In the genomic region with DNA sequence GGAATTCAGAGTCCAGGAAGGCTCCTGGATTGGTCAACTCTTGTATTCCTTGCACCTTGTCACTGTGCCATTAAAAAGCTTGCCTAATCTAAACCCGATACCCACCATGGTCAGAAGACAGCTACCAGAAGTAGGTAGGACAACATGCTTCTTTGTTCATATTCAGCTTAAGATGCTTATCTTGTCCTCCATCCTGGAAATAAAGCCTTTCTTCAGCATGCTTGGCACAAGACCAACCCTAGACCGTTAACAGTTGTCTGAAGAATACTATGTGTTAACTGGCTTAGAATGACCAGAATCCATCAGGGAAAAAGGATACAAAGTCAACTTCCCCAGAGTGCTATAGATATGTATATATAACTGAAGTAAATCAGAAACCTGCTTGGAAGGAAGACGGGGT, we compare ENCODE assay signal across 19 cellular contexts.
"Had no signal": no experiment of that assay in that cellular context is flagged by ENCODE, and none has a peak within 500 bp of the region (broad histone marks: within the 10 kb centered on the region; RNA-seq: fewer than 3 reads in every experiment).

No MANE protein-coding gene starts in this region.

- H3K4me3 ChIP-seq: psoas muscle, sigmoid colon, spleen, stomach, testis, upper lobe of right lung had no signal

- ATAC-seq: activated CD8-positive, alpha-beta T cell treated with anti-CD3 and anti-CD28 coated beads, Interleukin-2, amount 10 ng/mL, durations not matched to agents 7 days and 5 days; activated naive CD4-positive, alpha-beta T cell treated with anti-CD3 and anti-CD28 coated beads, Interleukin-2, amount 50 U/mL, for 72 hours; activated T-cell treated with anti-CD3 and anti-CD28 coated beads, Interleukin-2, amount 50 U/mL, for 72 hours; psoas muscle; upper lobe of right lung had no signal

- H3K4me1 ChIP-seq: psoas muscle, sigmoid colon, spleen, stomach, testis, upper lobe of right lung had no signal

- H3K27me3 ChIP-seq: brain microvascular endothelial cell, sigmoid colon, spleen, stomach, testis, upper lobe of right lung had no signal

- H3K27ac ChIP-seq: brain microvascular endothelial cell, psoas muscle, sigmoid colon, spleen, stomach, testis, upper lobe of right lung had no signal

- FAIRE-seq: frontal cortex, TTC549 had no signal

- DNase-seq: activated B cell treated with CpG ODN at 0.5 μM for 24 hours; activated CD4-positive, alpha-beta T cell treated with anti-CD3 and anti-CD28 coated beads, Interleukin-2, amount 10 ng/mL, durations not matched to agents 24 days and 14 days; activated CD8-positive, alpha-beta memory T cell treated with anti-CD3 and anti-CD28 coated beads, Interleukin-2, amount 50 U/mL, for 4 hours; activated CD8-positive, alpha-beta T cell treated with anti-CD3 and anti-CD28 coated beads, Interleukin-2, amount 10 ng/mL, durations not matched to agents 7 days and 5 days; activated gamma-delta T cell; activated T-cell treated with anti-CD3 and anti-CD28 coated beads, Interleukin-2, amount 50 U/mL, for 72 hours; brain microvascular endothelial cell; cortex of kidney; effector CD8-positive, alpha-beta T cell; head of caudate nucleus; psoas muscle; sigmoid colon; spleen; stomach; testis; upper lobe of right lung had no signal

- H3K9me3 ChIP-seq: psoas muscle, testis, upper lobe of right lung had no signal

- H3K36me3 ChIP-seq: brain microvascular endothelial cell, sigmoid colon, stomach, upper lobe of right lung had no signal
